13 cellular contexts compared by ENCODE assay signal in the genomic region with DNA sequence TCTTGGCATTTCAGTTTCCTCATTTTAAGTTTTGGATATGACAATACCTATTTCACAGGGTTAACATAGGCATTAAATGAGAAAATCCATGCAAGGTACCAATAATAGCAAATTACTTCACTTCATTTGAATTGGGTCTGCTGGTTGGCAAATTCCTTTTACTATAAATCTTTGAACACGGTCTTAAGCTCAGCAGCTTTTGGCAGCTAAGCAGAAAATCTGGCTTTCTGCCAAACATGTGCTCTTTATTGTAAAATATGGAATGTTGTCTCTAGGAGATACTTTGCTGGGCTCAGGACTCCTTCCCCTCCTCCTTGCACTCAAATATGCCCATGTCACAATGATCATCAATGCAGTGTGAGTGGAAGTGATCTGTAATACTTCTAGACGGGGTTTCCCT. TPM values are rescaled to one million over a fixed set of nuclear protein-coding genes. Genes with fewer than 3 reads are reported as not detected.
DNase-seq lines count a peak whose midpoint lies in the region; ATAC-seq lines count a peak whose summit lies in the region.
"Had no signal": no experiment of that assay in that cellular context is flagged by ENCODE, and none has a peak within 500 bp of the region (broad histone marks: within the 10 kb centered on the region; RNA-seq: fewer than 3 reads in every experiment).

No MANE protein-coding gene starts in this region.

- ATAC-seq in HG02885 (IDR thresholded peaks at IDR 0.05; ENCODE audit: poor library complexity, unreplicated experiment) = no peak
- no peak for ATAC-seq in GM21528 (IDR thresholded peaks at IDR 0.05; ENCODE audit: low FRiP score, unreplicated experiment)
- ATAC-seq in GM18861 (IDR thresholded peaks at IDR 0.05; ENCODE audit: unreplicated experiment) = no peak

- H3K4me1 ChIP-seq in SJCRH30 = peaks cover 18% of the 10 kb centered on the region
- no peaks in the 10 kb centered on the region for H3K4me1 ChIP-seq in CD4-positive, alpha-beta memory T cell (ENCODE audit: insufficient read depth, low read length)
- H3K4me1 ChIP-seq: SJSA1, upper lobe of left lung had no signal

- POLR2A ChIA-PET in CD4-positive, alpha-beta memory T cell (lab: Charles Lee; ENCODE audit: partially characterized antibody) = no interaction called here

- intact Hi-C loops in CD4-positive, alpha-beta memory T cell (cut with micrococcal nuclease) = no loop called here

- no peaks in the 10 kb centered on the region for H3K27me3 ChIP-seq in SJCRH30
- H3K27me3 ChIP-seq in CD4-positive, alpha-beta memory T cell (ENCODE audit: insufficient read depth, low read length) = no peaks in the 10 kb centered on the region
- H3K27me3 ChIP-seq: SJSA1, upper lobe of left lung had no signal

- H3K27me3 Mint-ChIP-seq in CD4-positive, alpha-beta memory T cell = peaks cover 0 to 2% of the 10 kb centered on the region in 2 donors

- H3K9me3 ChIP-seq in SJCRH30 (replicated peaks) = peaks cover 5% of the 10 kb centered on the region
- no peaks in the 10 kb centered on the region for H3K9me3 ChIP-seq in CD4-positive, alpha-beta memory T cell (ENCODE audit: control insufficient read depth in 1 of 2, low read length in 2 of 2)
- H3K9me3 ChIP-seq: SJSA1, upper lobe of left lung had no signal

- peak overlapping the region; percentile 30 for H3K27ac ChIP-seq in SJCRH30
- H3K27ac ChIP-seq in CD4-positive, alpha-beta memory T cell (ENCODE audit: low read depth, low read length) = no peak overlapping the region
- H3K27ac ChIP-seq: SJSA1, upper lobe of left lung had no signal

- H3K36me3 Mint-ChIP-seq in CD4-positive, alpha-beta memory T cell = no peaks in the 10 kb centered on the region
- H3K36me3 Mint-ChIP-seq: activated naive CD4-positive, alpha-beta T cell treated with anti-CD3 and anti-CD28 coated beads, Interleukin-2, amount 50 U/mL, for 24 hours had no signal

- H3K4me3 Mint-ChIP-seq in CD4-positive, alpha-beta memory T cell = no peak overlapping the region
- H3K4me3 Mint-ChIP-seq: activated naive CD4-positive, alpha-beta T cell treated with anti-CD3 and anti-CD28 coated beads, Interleukin-2, amount 50 U/mL, for 24 hours had no signal

- CTCF ChIA-PET in CD4-positive, alpha-beta memory T cell (lab: Charles Lee; ENCODE audit: partially characterized antibody) = no interaction called here

- no peak overlapping the region for H3K27ac Mint-ChIP-seq in CD4-positive, alpha-beta memory T cell
- H3K27ac Mint-ChIP-seq: activated naive CD4-positive, alpha-beta T cell treated with anti-CD3 and anti-CD28 coated beads, Interleukin-2, amount 50 U/mL, for 24 hours had no signal

- H3K36me3 ChIP-seq in SJCRH30 = no peaks in the 10 kb centered on the region
- no peaks in the 10 kb centered on the region for H3K36me3 ChIP-seq in CD4-positive, alpha-beta memory T cell (ENCODE audit: insufficient read depth, low read length)
- H3K36me3 ChIP-seq: SJSA1, upper lobe of left lung had no signal

- DNase-seq in D341Med (ENCODE audit: low spot score) (peak; percentile 42), LHCN-M2 (ENCODE audit: low read depth) (peak; percentile 22), SJCRH30 (peak; percentile 52 to 79), fibroblast of the conjunctiva (ENCODE audit: low read depth) (peak; percentile 61)
- DNase-seq in CD4-positive, alpha-beta memory T cell = no peak
- DNase-seq: islet precursor cell, upper lobe of left lung had no signal

- no peaks in the 10 kb centered on the region for H3K4me1 Mint-ChIP-seq in CD4-positive, alpha-beta memory T cell
- H3K4me1 Mint-ChIP-seq: activated naive CD4-positive, alpha-beta T cell treated with anti-CD3 and anti-CD28 coated beads, Interleukin-2, amount 50 U/mL, for 24 hours had no signal

- H3K4me3 ChIP-seq in SJCRH30 = peak overlapping the region; percentile 14
- no peak overlapping the region for H3K4me3 ChIP-seq in CD4-positive, alpha-beta memory T cell (ENCODE audit: low read length in 2 of 2)
- H3K4me3 ChIP-seq: SJSA1, upper lobe of left lung had no signal

- peaks cover 0 to 8% (median 0%) of the 10 kb centered on the region in 8 donors for H3K9me3 Mint-ChIP-seq in CD4-positive, alpha-beta memory T cell
- H3K9me3 Mint-ChIP-seq: activated naive CD4-positive, alpha-beta T cell treated with anti-CD3 and anti-CD28 coated beads, Interleukin-2, amount 50 U/mL, for 24 hours had no signal

RNA-seq across cellular contexts. Expression of a gene that starts 16.8 kb away (rescaled TPM):
- total RNA-seq in LHCN-M2 (2014; rRNA removed) = not detected in 2 replicates
- polyA plus RNA-seq in LHCN-M2 (2012) = not detected
- 0.25 and 0.36 TPM in 2 replicates for total RNA-seq in SJCRH30 (2014; rRNA removed; shearing (Covaris generic))
- total RNA-seq in CD4-positive, alpha-beta memory T cell = not detected
- not detected for polyA plus RNA-seq in CD4-positive, alpha-beta memory T cell
- total RNA-seq: osteoblast, SJSA1, upper lobe of left lung had no signal

RNA-seq across cellular contexts. Expression of a gene that starts 24.9 kb away (rescaled TPM):
- not detected in 2 replicates for total RNA-seq in LHCN-M2 (2014; rRNA removed)
- polyA plus RNA-seq in LHCN-M2 (2012) = not detected
- 0.03 and 0.06 TPM in 2 replicates for total RNA-seq in SJCRH30 (2014; rRNA removed; shearing (Covaris generic))
- not detected for total RNA-seq in CD4-positive, alpha-beta memory T cell
- not detected for polyA plus RNA-seq in CD4-positive, alpha-beta memory T cell
- total RNA-seq: osteoblast, SJSA1, upper lobe of left lung had no signal

Comparison
In these comparisons a context has a peak if more than half of its experiments do, and no peak if none do; other contexts are left out.
1. DNase-seq: peak in D341Med (single experiment), LHCN-M2 (single experiment), SJCRH30 (2 of 2) and fibroblast of the conjunctiva (single experiment); none in CD4-positive, alpha-beta memory T cell (0 of 5).